In the genomic region with DNA sequence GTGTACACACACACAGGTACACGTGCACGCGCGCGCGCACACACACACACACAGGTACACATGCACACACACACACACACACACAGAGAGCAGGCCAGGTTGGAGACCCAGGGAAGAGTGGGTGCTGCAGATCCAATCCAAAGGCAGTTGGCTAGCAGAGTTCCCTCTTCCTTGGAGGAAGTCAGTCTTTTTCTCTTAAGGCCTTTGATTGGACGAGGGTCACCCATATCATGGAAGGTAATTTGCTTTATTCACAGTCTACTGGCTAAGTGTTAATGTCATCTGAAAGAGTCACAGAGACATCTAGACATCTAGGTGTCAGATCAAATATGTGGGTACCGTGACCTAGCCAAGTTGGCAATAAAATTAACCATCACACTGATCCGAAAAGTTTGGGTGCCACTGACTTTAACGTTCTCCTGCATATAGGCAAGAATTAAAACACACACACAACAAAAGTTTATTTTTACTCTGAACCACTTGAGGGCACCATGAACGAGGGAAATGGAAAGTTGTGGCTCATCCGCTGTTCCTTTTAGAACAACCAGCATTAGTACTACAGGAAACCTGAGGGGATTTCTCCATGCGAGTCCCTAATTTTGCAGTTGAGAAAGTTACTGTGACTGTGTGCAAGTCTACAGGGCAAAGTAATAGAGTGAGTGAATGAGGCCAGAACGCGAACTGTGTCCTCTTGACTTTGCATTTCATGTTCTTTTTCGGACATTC, we compare ENCODE assay signal across 1 cellular context.
TF ChIP-seq lines count a peak whose summit lies in the region.

No MANE protein-coding gene starts in this region.

TF ChIP-seq in GM23338, 12 proteins besides CTCF, POLR2A, EP300 and RAD21 (continued from another document):
- TF ChIP-seq, protein P1, sequence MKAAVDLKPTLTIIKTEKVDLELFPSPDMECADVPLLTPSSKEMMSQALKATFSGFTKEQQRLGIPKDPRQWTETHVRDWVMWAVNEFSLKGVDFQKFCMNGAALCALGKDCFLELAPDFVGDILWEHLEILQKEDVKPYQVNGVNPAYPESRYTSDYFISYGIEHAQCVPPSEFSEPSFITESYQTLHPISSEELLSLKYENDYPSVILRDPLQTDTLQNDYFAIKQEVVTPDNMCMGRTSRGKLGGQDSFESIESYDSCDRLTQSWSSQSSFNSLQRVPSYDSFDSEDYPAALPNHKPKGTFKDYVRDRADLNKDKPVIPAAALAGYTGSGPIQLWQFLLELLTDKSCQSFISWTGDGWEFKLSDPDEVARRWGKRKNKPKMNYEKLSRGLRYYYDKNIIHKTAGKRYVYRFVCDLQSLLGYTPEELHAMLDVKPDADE (IDR thresholded peaks at IDR 0.05): no peak
- TF ChIP-seq ZNF331 (CRISPR knock-in tag; IDR thresholded peaks at IDR 0.05; ENCODE audit: low read depth) (no peak), NANOG (IDR thresholded peaks at IDR 0.05; ENCODE audit: borderline replicate concordance) (no peak), POLR2AphosphoS5 (IDR thresholded peaks at IDR 0.05; ENCODE audit: low read depth) (no peak), STAT1 (IDR thresholded peaks at IDR 0.05; ENCODE audit: unreplicated experiment) (no peak)
- TF ChIP-seq, protein P2, sequence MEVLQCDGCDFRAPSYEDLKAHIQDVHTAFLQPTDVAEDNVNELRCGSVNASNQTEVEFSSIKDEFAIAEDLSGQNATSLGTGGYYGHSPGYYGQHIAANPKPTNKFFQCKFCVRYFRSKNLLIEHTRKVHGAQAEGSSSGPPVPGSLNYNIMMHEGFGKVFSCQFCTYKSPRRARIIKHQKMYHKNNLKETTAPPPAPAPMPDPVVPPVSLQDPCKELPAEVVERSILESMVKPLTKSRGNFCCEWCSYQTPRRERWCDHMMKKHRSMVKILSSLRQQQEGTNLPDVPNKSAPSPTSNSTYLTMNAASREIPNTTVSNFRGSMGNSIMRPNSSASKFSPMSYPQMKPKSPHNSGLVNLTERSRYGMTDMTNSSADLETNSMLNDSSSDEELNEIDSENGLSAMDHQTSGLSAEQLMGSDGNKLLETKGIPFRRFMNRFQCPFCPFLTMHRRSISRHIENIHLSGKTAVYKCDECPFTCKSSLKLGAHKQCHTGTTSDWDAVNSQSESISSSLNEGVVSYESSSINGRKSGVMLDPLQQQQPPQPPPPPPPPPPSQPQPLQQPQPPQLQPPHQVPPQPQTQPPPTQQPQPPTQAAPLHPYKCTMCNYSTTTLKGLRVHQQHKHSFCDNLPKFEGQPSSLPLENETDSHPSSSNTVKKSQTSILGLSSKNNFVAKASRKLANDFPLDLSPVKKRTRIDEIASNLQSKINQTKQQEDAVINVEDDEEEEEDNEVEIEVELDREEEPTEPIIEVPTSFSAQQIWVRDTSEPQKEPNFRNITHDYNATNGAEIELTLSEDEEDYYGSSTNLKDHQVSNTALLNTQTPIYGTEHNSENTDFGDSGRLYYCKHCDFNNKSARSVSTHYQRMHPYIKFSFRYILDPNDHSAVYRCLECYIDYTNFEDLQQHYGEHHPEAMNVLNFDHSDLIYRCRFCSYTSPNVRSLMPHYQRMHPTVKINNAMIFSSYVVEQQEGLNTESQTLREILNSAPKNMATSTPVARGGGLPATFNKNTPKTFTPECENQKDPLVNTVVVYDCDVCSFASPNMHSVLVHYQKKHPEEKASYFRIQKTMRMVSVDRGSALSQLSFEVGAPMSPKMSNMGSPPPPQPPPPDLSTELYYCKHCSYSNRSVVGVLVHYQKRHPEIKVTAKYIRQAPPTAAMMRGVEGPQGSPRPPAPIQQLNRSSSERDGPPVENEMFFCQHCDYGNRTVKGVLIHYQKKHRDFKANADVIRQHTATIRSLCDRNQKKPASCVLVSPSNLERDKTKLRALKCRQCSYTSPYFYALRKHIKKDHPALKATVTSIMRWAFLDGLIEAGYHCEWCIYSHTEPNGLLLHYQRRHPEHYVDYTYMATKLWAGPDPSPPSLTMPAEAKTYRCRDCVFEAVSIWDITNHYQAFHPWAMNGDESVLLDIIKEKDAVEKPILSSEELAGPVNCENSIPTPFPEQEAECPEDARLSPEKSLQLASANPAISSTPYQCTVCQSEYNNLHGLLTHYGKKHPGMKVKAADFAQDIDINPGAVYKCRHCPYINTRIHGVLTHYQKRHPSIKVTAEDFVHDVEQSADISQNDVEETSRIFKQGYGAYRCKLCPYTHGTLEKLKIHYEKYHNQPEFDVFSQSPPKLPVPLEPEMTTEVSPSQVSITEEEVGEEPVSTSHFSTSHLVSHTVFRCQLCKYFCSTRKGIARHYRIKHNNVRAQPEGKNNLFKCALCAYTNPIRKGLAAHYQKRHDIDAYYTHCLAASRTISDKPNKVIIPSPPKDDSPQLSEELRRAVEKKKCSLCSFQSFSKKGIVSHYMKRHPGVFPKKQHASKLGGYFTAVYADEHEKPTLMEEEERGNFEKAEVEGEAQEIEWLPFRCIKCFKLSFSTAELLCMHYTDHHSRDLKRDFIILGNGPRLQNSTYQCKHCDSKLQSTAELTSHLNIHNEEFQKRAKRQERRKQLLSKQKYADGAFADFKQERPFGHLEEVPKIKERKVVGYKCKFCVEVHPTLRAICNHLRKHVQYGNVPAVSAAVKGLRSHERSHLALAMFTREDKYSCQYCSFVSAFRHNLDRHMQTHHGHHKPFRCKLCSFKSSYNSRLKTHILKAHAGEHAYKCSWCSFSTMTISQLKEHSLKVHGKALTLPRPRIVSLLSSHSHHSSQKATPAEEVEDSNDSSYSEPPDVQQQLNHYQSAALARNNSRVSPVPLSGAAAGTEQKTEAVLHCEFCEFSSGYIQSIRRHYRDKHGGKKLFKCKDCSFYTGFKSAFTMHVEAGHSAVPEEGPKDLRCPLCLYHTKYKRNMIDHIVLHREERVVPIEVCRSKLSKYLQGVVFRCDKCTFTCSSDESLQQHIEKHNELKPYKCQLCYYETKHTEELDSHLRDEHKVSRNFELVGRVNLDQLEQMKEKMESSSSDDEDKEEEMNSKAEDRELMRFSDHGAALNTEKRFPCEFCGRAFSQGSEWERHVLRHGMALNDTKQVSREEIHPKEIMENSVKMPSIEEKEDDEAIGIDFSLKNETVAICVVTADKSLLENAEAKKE (CRISPR knock-in tag; IDR thresholded peaks at IDR 0.05): no peak
